ENCODE assay signal across 11 cellular contexts in the genomic region with DNA sequence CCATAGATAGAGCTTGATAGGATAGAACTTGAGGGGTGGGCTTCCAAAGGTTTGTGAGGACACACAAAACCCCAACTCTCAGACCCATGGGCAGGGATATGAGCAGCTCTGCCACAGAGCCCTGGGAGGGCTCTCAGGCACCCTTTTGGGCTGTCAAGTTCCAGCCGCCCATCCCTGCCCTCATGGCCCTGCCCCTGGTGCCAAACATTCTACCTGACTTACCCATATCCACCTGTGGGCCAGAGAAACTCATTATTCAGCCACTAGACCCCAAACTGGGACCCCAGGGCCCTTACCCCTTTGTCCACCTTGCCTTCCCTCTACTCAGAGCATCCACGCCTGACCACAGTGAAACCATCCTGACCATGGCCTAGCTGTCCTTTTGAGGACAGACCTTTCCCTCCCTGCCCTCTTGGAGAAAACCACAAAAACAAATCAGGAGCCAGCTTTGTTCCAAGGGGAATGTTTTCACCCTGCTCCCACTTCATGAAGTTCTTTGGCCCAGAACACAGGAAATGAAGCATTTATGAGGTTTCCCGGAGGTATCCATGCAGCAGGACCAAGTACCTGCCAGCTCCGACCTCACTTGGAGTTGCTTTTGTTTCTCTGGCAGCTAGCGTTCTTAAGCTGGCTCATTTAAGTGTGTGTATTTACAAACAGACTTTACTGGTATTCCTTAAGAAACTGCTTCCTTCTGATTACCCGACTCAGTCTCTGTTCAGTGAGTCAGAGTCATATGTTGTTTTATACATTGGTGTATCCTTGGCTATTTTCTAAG. TPM values are rescaled to one million over a fixed set of nuclear protein-coding genes. Genes with fewer than 3 reads are reported as not detected.
DNase-seq lines count a peak whose midpoint lies in the region; ATAC-seq and TF ChIP-seq lines count a peak whose summit lies in the region.
"Had no signal": no experiment of that assay in that cellular context is flagged by ENCODE, and none has a peak within 500 bp of the region (broad histone marks: within the 10 kb centered on the region; RNA-seq: fewer than 3 reads in every experiment).

No MANE protein-coding gene starts in this region.

- TF ChIP-seq CTCF in WTC11 (IDR thresholded peaks at IDR 0.05): no peak

- H3K27ac Mint-ChIP-seq in stimulated activated naive B cell treated with anti-CD40 and anti-IgM and Interleukin-4, amounts not matched to agents 10 μg/mL and 1 μg/mL and 100 μg/mL, for 72 hours: no peak overlapping the region
- no peak overlapping the region for H3K27ac Mint-ChIP-seq in WTC11

- H3K4me3 Mint-ChIP-seq in stimulated activated naive B cell treated with anti-CD40 and anti-IgM and Interleukin-4, amounts not matched to agents 10 μg/mL and 1 μg/mL and 100 μg/mL, for 72 hours: no peak overlapping the region
- H3K4me3 Mint-ChIP-seq in WTC11: no peak overlapping the region

- H3K36me3 Mint-ChIP-seq in stimulated activated naive B cell treated with anti-CD40 and anti-IgM and Interleukin-4, amounts not matched to agents 10 μg/mL and 1 μg/mL and 100 μg/mL, for 72 hours: peaks cover 4 to 15% of the 10 kb centered on the region in 2 donors
- H3K36me3 Mint-ChIP-seq in WTC11: peaks cover 16% of the 10 kb centered on the region

- peaks cover 21 to 28% of the 10 kb centered on the region in 2 donors for H3K9me3 Mint-ChIP-seq in stimulated activated naive B cell treated with anti-CD40 and anti-IgM and Interleukin-4, amounts not matched to agents 10 μg/mL and 1 μg/mL and 100 μg/mL, for 72 hours
- peaks cover 49% of the 10 kb centered on the region for H3K9me3 Mint-ChIP-seq in WTC11

- DNase-seq in Ammon's horn (ENCODE audit: low spot score) (peak; percentile 54), astrocyte of the hippocampus (ENCODE audit: low read depth, low spot score) (peak; percentile 94), Right ventricle myocardium superior (peak; percentile 57), sciatic nerve (ENCODE audit: low spot score) (no peak), SHP77 (lab: John Stamatoyannopoulos, UW) (no peak), WTC11 (ENCODE audit: low spot score) (no peak)
- no peak for DNase-seq in stimulated activated naive B cell treated with anti-CD40 and anti-IgM and Interleukin-4, amounts not matched to agents 10 μg/mL and 1 μg/mL and 100 μg/mL, for 72 hours
- no peak for DNase-seq in effector CD4-positive, alpha-beta T cell
- DNase-seq: activated CD8-positive, alpha-beta memory T cell treated with anti-CD3 and anti-CD28 coated beads for 24 hours; cerebellar nuclear complex; NCI-H2107 had no signal

- intact Hi-C loops in Right ventricle myocardium superior (cut with DNase I): no loop called here
- intact Hi-C loops in sciatic nerve (cut with DNase I): no loop called here

- CTCF ChIA-PET in WTC11 (lab: Charles Lee): interaction anchor here (1.2 kb wide), 1 partner anchor 10 kb away, joined by 4 read pairs; no protein-coding TSS in a partner anchor

- H3K27me3 Mint-ChIP-seq in stimulated activated naive B cell treated with anti-CD40 and anti-IgM and Interleukin-4, amounts not matched to agents 10 μg/mL and 1 μg/mL and 100 μg/mL, for 72 hours: peaks cover 0 to 7% of the 10 kb centered on the region in 2 donors
- peaks cover 35% of the 10 kb centered on the region for H3K27me3 Mint-ChIP-seq in WTC11 (ENCODE audit: low read depth)

- POLR2A ChIA-PET in WTC11 (lab: Charles Lee): interaction anchor here (0.7 kb wide), 1 partner anchor 41 kb away, joined by 7 read pairs; no protein-coding TSS in a partner anchor

- H3K4me1 Mint-ChIP-seq in stimulated activated naive B cell treated with anti-CD40 and anti-IgM and Interleukin-4, amounts not matched to agents 10 μg/mL and 1 μg/mL and 100 μg/mL, for 72 hours: no peaks in the 10 kb centered on the region
- H3K4me1 Mint-ChIP-seq in WTC11: no peaks in the 10 kb centered on the region

- ATAC-seq in Right ventricle myocardium superior (ENCODE audit: poor library complexity) (peak; percentile 61), sciatic nerve (peak; percentile 84), WTC11 (no peak)
- ATAC-seq in stimulated activated naive B cell treated with anti-CD40 and anti-IgM and Interleukin-4, amounts not matched to agents 10 μg/mL and 1 μg/mL and 100 μg/mL, for 72 hours (replicated peaks): no peak

TF ChIP-seq in WTC11, 78 proteins besides CTCF, POLR2A, EP300 and RAD21 (continues in another document):
- TF ChIP-seq GTF2I (CRISPR knock-in tag; conservative IDR thresholded peaks at IDR 0.05) (no peak), ZNF425 (CRISPR knock-in tag; conservative IDR thresholded peaks at IDR 0.05) (no peak), SMAD3 (CRISPR knock-in tag; IDR thresholded peaks at IDR 0.05; ENCODE audit: borderline replicate concordance) (no peak), GABPB1 (CRISPR knock-in tag; IDR thresholded peaks at IDR 0.05) (no peak), HMGA2 (CRISPR knock-in tag; IDR thresholded peaks at IDR 0.05) (no peak), GRHL2 (CRISPR knock-in tag; IDR thresholded peaks at IDR 0.05; ENCODE audit: insufficient replicate concordance, severe bottlenecking) (no peak), E2F1 (CRISPR knock-in tag; IDR thresholded peaks at IDR 0.05) (no peak), NR1H2 (CRISPR knock-in tag; IDR thresholded peaks at IDR 0.05) (no peak), ZNF416 (CRISPR knock-in tag; IDR thresholded peaks at IDR 0.05) (no peak), ZNF396 (CRISPR knock-in tag; IDR thresholded peaks at IDR 0.05; ENCODE audit: borderline replicate concordance) (no peak), JUN (CRISPR knock-in tag; IDR thresholded peaks at IDR 0.05) (no peak), USF1 (CRISPR knock-in tag; IDR thresholded peaks at IDR 0.05) (no peak), PRDM15 (CRISPR knock-in tag; IDR thresholded peaks at IDR 0.05) (no peak), FOXJ3 (CRISPR knock-in tag; IDR thresholded peaks at IDR 0.05; ENCODE audit: borderline replicate concordance) (no peak)

RNA-seq across cellular contexts. Expression of gene GALNT15, which starts 34.2 kb away (rescaled TPM):
- total RNA-seq in Right ventricle myocardium superior: 7.2 TPM
- 54.4 TPM for total RNA-seq in sciatic nerve
- total RNA-seq in WTC11 (2021): 0.15 to 0.21 TPM (median 0.18 TPM) in 3 replicates

Comparison
In these comparisons a context has a peak if more than half of its experiments do, and no peak if none do; other contexts are left out.
1. DNase-seq: peak in Ammon's horn (single experiment), astrocyte of the hippocampus (single experiment) and Right ventricle myocardium superior (single experiment); none in sciatic nerve (single experiment), SHP77 (0 of 2), stimulated activated naive B cell treated with anti-CD40 and anti-IgM and Interleukin-4, amounts not matched to agents 10 μg/mL and 1 μg/mL and 100 μg/mL, for 72 hours (single experiment), WTC11 (single experiment) and effector CD4-positive, alpha-beta T cell (single experiment).
2. ATAC-seq: peak in Right ventricle myocardium superior (single experiment) and sciatic nerve (single experiment); none in stimulated activated naive B cell treated with anti-CD40 and anti-IgM and Interleukin-4, amounts not matched to agents 10 μg/mL and 1 μg/mL and 100 μg/mL, for 72 hours (0 of 2) and WTC11 (single experiment).